In genomic region chr10:62806246-62806645, GRCh38 we compare ENCODE assay signal across 8 cellular contexts. TPM values are rescaled to one million over a fixed set of nuclear protein-coding genes. Genes with fewer than 3 reads are reported as not detected.
DNase-seq lines count a peak whose midpoint lies in the region; ATAC-seq and TF ChIP-seq lines count a peak whose summit lies in the region.

No MANE protein-coding gene starts in this region.

- no peak for ATAC-seq in HG03439 (IDR thresholded peaks at IDR 0.05; ENCODE audit: unreplicated experiment)
- ATAC-seq in body of pancreas, result no peak
- no peak for ATAC-seq in HG03135 (IDR thresholded peaks at IDR 0.05; ENCODE audit: unreplicated experiment)
- ATAC-seq in GM19023 (IDR thresholded peaks at IDR 0.05; ENCODE audit: unreplicated experiment), result no peak

- H3K9me3 ChIP-seq in CD8-positive, alpha-beta memory T cell (ENCODE audit: low read length), result no peaks in the 10 kb centered on the region
- H3K9me3 ChIP-seq in MM.1S (replicated peaks; ENCODE audit: insufficient read depth, low read length), result no peaks in the 10 kb centered on the region
- no peaks in the 10 kb centered on the region for H3K9me3 ChIP-seq in neural cell (ENCODE audit: low read length)
- no peaks in the 10 kb centered on the region for H3K9me3 ChIP-seq in body of pancreas

- H4K20me1 ChIP-seq in MM.1S (ENCODE audit: insufficient read depth, low read length) (peaks cover 7% of the 10 kb centered on the region; the same call in 1 of the 2 replicates), neural cell (ENCODE audit: insufficient read depth) (peaks cover 10% of the 10 kb centered on the region)

- TF ChIP-seq CTCF in MM.1S (IDR thresholded peaks at IDR 0.05; ENCODE audit: low read length) (no peak), neural cell (IDR thresholded peaks at IDR 0.05; ENCODE audit: poor library complexity, severe bottlenecking) (no peak), body of pancreas (IDR thresholded peaks at IDR 0.05) (no peak)

- 7 to 14% methylated on average over 1 of the region's 1 CpG for WGBS in body of pancreas, 2 donors

- no peaks in the 10 kb centered on the region for H3K27me3 ChIP-seq in CD8-positive, alpha-beta memory T cell (ENCODE audit: insufficient read depth, low read length, poor library complexity, severe bottlenecking)
- H3K27me3 ChIP-seq in MM.1S (replicated peaks; ENCODE audit: insufficient read depth, low read length) (no peaks in the 10 kb centered on the region), neural cell (ENCODE audit: insufficient read depth, low read depth, low read length) (peaks cover under 1% of the 10 kb centered on the region), body of pancreas (no peaks in the 10 kb centered on the region)

- H3K36me3 ChIP-seq in CD8-positive, alpha-beta memory T cell (ENCODE audit: insufficient read depth, low read length), result no peaks in the 10 kb centered on the region
- H3K36me3 ChIP-seq in MM.1S (replicated peaks; ENCODE audit: insufficient read depth, low read length), result 0 out of 2 replicates have a peak, but pooled peaks cover 4% of the 10 kb centered on the region
- H3K36me3 ChIP-seq in neural cell (ENCODE audit: insufficient read depth, low read length), result no peaks in the 10 kb centered on the region
- no peaks in the 10 kb centered on the region for H3K36me3 ChIP-seq in body of pancreas (replicated peaks in 1 of 2; ENCODE audit: insufficient read depth in 1 of 2, low read depth in 2 of 2)

- H3F3A ChIP-seq in MM.1S (ENCODE audit: insufficient read depth, low read length) (no peaks in the 10 kb centered on the region), neural cell (ENCODE audit: insufficient read depth, low read length, poor library complexity, severe bottlenecking) (peaks cover 2% of the 10 kb centered on the region)

- TF ChIP-seq RAD21 in neural cell (conservative IDR thresholded peaks at IDR 0.05), result no peak

- H3K27ac Mint-ChIP-seq in CD8-positive, alpha-beta memory T cell, result peak overlapping the region; percentile 43 to 85 (median 77)
- H3K27ac Mint-ChIP-seq in dendritic cell treated with granulocyte-macrophage colony-stimulating factor and Interleukin-4, amounts not matched to agents 40 ng/mL and 50 ng/mL, for 4 days, result peak overlapping the region; percentile 100

- no peaks in the 10 kb centered on the region for H3K9me3 Mint-ChIP-seq in CD8-positive, alpha-beta memory T cell
- H3K9me3 Mint-ChIP-seq in dendritic cell treated with granulocyte-macrophage colony-stimulating factor and Interleukin-4, amounts not matched to agents 40 ng/mL and 50 ng/mL, for 4 days, result no peaks in the 10 kb centered on the region

- peaks cover 45% of the 10 kb centered on the region for H3K79me2 ChIP-seq in MM.1S (ENCODE audit: low read length)
- peaks cover 17% of the 10 kb centered on the region for H3K79me2 ChIP-seq in neural cell (replicated peaks; ENCODE audit: insufficient read depth, low read length)

- peaks cover 45 to 58% (median 52%) of the 10 kb centered on the region in 3 donors for H3K4me1 Mint-ChIP-seq in CD8-positive, alpha-beta memory T cell
- peaks cover 45% of the 10 kb centered on the region for H3K4me1 Mint-ChIP-seq in dendritic cell treated with granulocyte-macrophage colony-stimulating factor and Interleukin-4, amounts not matched to agents 40 ng/mL and 50 ng/mL, for 4 days (ENCODE audit: low read depth)

- H3K36me3 Mint-ChIP-seq in CD8-positive, alpha-beta memory T cell, result peaks cover 0 to 32% (median 11%) of the 10 kb centered on the region in 3 donors
- peaks cover 46% of the 10 kb centered on the region for H3K36me3 Mint-ChIP-seq in dendritic cell treated with granulocyte-macrophage colony-stimulating factor and Interleukin-4, amounts not matched to agents 40 ng/mL and 50 ng/mL, for 4 days (ENCODE audit: low read depth)

- TF ChIP-seq EP300 in neural cell (conservative IDR thresholded peaks at IDR 0.05; ENCODE audit: poor library complexity, severe bottlenecking), result no peak

- H3K27me3 Mint-ChIP-seq in CD8-positive, alpha-beta memory T cell, result peaks cover 0 to 4% of the 10 kb centered on the region in 2 donors
- no peaks in the 10 kb centered on the region for H3K27me3 Mint-ChIP-seq in dendritic cell treated with granulocyte-macrophage colony-stimulating factor and Interleukin-4, amounts not matched to agents 40 ng/mL and 50 ng/mL, for 4 days

- intact Hi-C loops in dendritic cell treated with granulocyte-macrophage colony-stimulating factor and Interleukin-4, amounts not matched to agents 40 ng/mL and 50 ng/mL, for 4 days (cut with micrococcal nuclease), result loop anchor here (1.0 to 5.0 kb wide), 2 partner anchors 9 to 59 kb away; no protein-coding TSS in a partner anchor
- intact Hi-C loops in body of pancreas (cut with DNase I), result no loop called here

- TF ChIP-seq POLR2A in body of pancreas (IDR thresholded peaks at IDR 0.05), result no peak

- peak overlapping the region; percentile 89 to 97 (median 96) for H3K4me3 Mint-ChIP-seq in CD8-positive, alpha-beta memory T cell
- peak overlapping the region; percentile 93 for H3K4me3 Mint-ChIP-seq in dendritic cell treated with granulocyte-macrophage colony-stimulating factor and Interleukin-4, amounts not matched to agents 40 ng/mL and 50 ng/mL, for 4 days

- DNase-seq in CD8-positive, alpha-beta memory T cell, result no peak
- no peak for DNase-seq in MM.1S
- DNase-seq in body of pancreas, result no peak

- peak overlapping the region; percentile 16 for H3K4me3 ChIP-seq in CD8-positive, alpha-beta memory T cell (ENCODE audit: low read length)
- H3K4me3 ChIP-seq in MM.1S (ENCODE audit: low read length), result peak overlapping the region; percentile 94
- peak overlapping the region; percentile 93 for H3K4me3 ChIP-seq in neural cell (ENCODE audit: low read length)
- H3K4me3 ChIP-seq in body of pancreas, result no peak overlapping the region

- H3K4me2 ChIP-seq in MM.1S (ENCODE audit: low read depth, low read length), result peak overlapping the region; percentile 94
- peak overlapping the region; percentile 100 for H3K4me2 ChIP-seq in neural cell (ENCODE audit: low read length)

- CTCF ChIA-PET in CD8-positive, alpha-beta memory T cell (lab: Charles Lee), result interaction anchor here (0.8 to 6.4 kb wide), 3 partner anchors 11 to 195 kb away, joined by 6 to 76 read pairs (median 7); partner anchors contain the start of gene EGR2

- POLR2A ChIA-PET in CD8-positive, alpha-beta memory T cell (lab: Charles Lee), result interaction anchor here (0.9 to 5.5 kb wide), 2 partner anchors 10 to 823 kb away, joined by 3 to 63 read pairs; partner anchors contain the start of gene EGR2

- H2AFZ ChIP-seq in MM.1S (ENCODE audit: low read length) (no peak overlapping the region), neural cell (ENCODE audit: low read depth, low read length) (no peak overlapping the region)

- no peak overlapping the region for H3K27ac ChIP-seq in CD8-positive, alpha-beta memory T cell (ENCODE audit: low read depth, low read length)
- H3K27ac ChIP-seq in MM.1S (ENCODE audit: low read length), result no peak overlapping the region
- H3K27ac ChIP-seq in neural cell (ENCODE audit: low read length), result no peak overlapping the region
- H3K27ac ChIP-seq in body of pancreas, result no peak overlapping the region

- H3K9ac ChIP-seq in MM.1S (ENCODE audit: low read length), result no peak overlapping the region; the same call in 1 of the 2 replicates
- H3K9ac ChIP-seq in neural cell (ENCODE audit: low read length), result peak overlapping the region; percentile 92

- H3K9me2 ChIP-seq in MM.1S (replicated peaks; ENCODE audit: insufficient read depth, low read length) (no peaks in the 10 kb centered on the region), neural cell (ENCODE audit: insufficient read depth, low read length) (no peaks in the 10 kb centered on the region)

- H3K4me1 ChIP-seq in CD8-positive, alpha-beta memory T cell (ENCODE audit: insufficient read depth, low read length), result peaks cover 35% of the 10 kb centered on the region
- H3K4me1 ChIP-seq in MM.1S (ENCODE audit: low read length), result peaks cover 19% of the 10 kb centered on the region
- H3K4me1 ChIP-seq in body of pancreas, result peaks cover 38% of the 10 kb centered on the region

TF ChIP-seq in neural cell, 6 proteins besides CTCF, POLR2A, EP300 and RAD21:
- no peak for TF ChIP-seq TAF1 (IDR thresholded peaks at IDR 0.05; ENCODE audit: low read depth)
- TF ChIP-seq POLR2AphosphoS5 (IDR thresholded peaks at IDR 0.05), result no peak
- no peak for TF ChIP-seq SMC3 (conservative IDR thresholded peaks at IDR 0.05; ENCODE audit: poor library complexity)

RNA-seq across cellular contexts. Expression of gene ADO, which starts 1.7 kb away (rescaled TPM):
- total RNA-seq in CD8-positive, alpha-beta memory T cell, result 10 to 100 TPM; 38.4 to 39.4 TPM
- 2.8 TPM for polyA plus RNA-seq in CD8-positive, alpha-beta memory T cell
- 33.2 and 35.9 TPM in 2 replicates for polyA plus RNA-seq in neural cell
- 46.2 and 49.4 TPM in 2 replicates for polyA minus RNA-seq in neural cell
- 1 to 10 TPM; 8.9 to 9.9 TPM for total RNA-seq in body of pancreas

RNA-seq across cellular contexts. Expression of gene EGR2, which starts 9.9 kb away (rescaled TPM):
- total RNA-seq in CD8-positive, alpha-beta memory T cell, result 10 to 100 TPM; 87.8 to 89.9 TPM
- not detected for polyA plus RNA-seq in CD8-positive, alpha-beta memory T cell
- 0.46 and 1.7 TPM in 2 replicates for polyA plus RNA-seq in neural cell
- 0.35 and 0.73 TPM in 2 replicates for polyA minus RNA-seq in neural cell
- 1 to 10 TPM; 4.2 to 5.9 TPM for total RNA-seq in body of pancreas

Comparison
In these comparisons a context has a peak if more than half of its experiments do, and no peak if none do; other contexts are left out.
1. H3K4me3 ChIP-seq: peak in CD8-positive, alpha-beta memory T cell (single experiment), MM.1S (single experiment) and neural cell (single experiment); none in body of pancreas (0 of 2).
2. RNA of gene EGR2, which starts 9.9 kb away (total RNA-seq): 87.8 to 89.9 TPM in CD8-positive, alpha-beta memory T cell; 4.2 to 5.9 TPM in body of pancreas; every median in the first group is over 10 times any median in the second.